In the genomic region with DNA sequence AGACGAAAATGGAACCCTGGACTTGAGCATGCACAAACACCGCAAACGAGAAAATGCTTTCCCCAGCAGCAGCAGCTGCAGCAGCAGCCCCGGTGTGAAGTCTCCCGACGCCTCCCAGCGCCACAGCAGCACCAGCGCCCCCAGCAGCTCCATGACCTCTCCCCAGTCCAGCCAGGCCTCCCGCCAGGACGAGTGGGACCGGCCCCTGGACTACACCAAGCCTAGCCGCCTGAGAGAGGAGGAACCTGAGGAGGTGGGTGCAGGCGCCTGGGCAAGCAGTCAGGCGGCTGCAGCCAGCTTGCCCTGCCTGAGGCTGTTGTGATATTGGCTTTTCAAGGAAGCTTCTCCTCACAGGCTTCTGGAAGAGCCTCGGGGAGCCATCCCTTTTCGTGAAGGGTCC, we compare ENCODE assay signal across 19 cellular contexts. TPM values are rescaled to one million over a fixed set of nuclear protein-coding genes. Genes with fewer than 3 reads are reported as not detected.
DNase-seq lines count a peak whose midpoint lies in the region; ATAC-seq and TF ChIP-seq lines count a peak whose summit lies in the region.
"Had no signal": no experiment of that assay in that cellular context is flagged by ENCODE, and none has a peak within 500 bp of the region (broad histone marks: within the 10 kb centered on the region; RNA-seq: fewer than 3 reads in every experiment).

No MANE protein-coding gene starts in this region.

- no peak overlapping the region for H3K18ac ChIP-seq in H9 (ENCODE audit: insufficient read length, low read depth, low read length)

- no peak overlapping the region for H2BK120ac ChIP-seq in H9 (ENCODE audit: low read depth, low read length, poor library complexity, severe bottlenecking)

- H3K4me1 Mint-ChIP-seq in H9, result peaks cover 15 to 24% of the 10 kb centered on the region in 2 experiments
- peaks cover 24% of the 10 kb centered on the region for H3K4me1 Mint-ChIP-seq in stimulated activated effector memory CD8-positive, alpha-beta T cell treated with anti-CD3 and anti-CD28 coated beads, Interleukin-12 subunit alpha, Interleukin-12 subunit beta, amount 100 ng/mL, for 72 hours
- H3K4me1 Mint-ChIP-seq: CD14-positive monocyte had no signal

- peaks cover 0 to 1% (median 0%) of the 10 kb centered on the region in 3 experiments; a peak in 1 of 7 replicates for H3K36me3 Mint-ChIP-seq in H9 (ENCODE audit: insufficient read depth in 1 of 3, low read depth in 3 of 3)
- H3K36me3 Mint-ChIP-seq in stimulated activated effector memory CD8-positive, alpha-beta T cell treated with anti-CD3 and anti-CD28 coated beads, Interleukin-12 subunit alpha, Interleukin-12 subunit beta, amount 100 ng/mL, for 72 hours, result no peaks in the 10 kb centered on the region
- H3K36me3 Mint-ChIP-seq: CD14-positive monocyte; CD4-positive, alpha-beta memory T cell had no signal

- H3K9me3 Mint-ChIP-seq in H9, result no peaks in the 10 kb centered on the region
- H3K9me3 Mint-ChIP-seq in stimulated activated effector memory CD8-positive, alpha-beta T cell treated with anti-CD3 and anti-CD28 coated beads, Interleukin-12 subunit alpha, Interleukin-12 subunit beta, amount 100 ng/mL, for 72 hours, result no peaks in the 10 kb centered on the region
- H3K9me3 Mint-ChIP-seq: CD14-positive monocyte had no signal

- H3K56ac ChIP-seq in H9 (ENCODE audit: insufficient read length, low read depth, low read length), result no peak overlapping the region

- H2BK20ac ChIP-seq in H9 (ENCODE audit: low read depth, low read length, poor library complexity, severe bottlenecking), result no peak overlapping the region

- H3K27ac ChIP-seq in BLaER1, result no peak overlapping the region
- no peak overlapping the region for H3K27ac ChIP-seq in BLaER1 treated with 17β-estradiol and CSF1 and Interleukin-3, amounts not matched to agents 10 nM and 100 nM
- no peak overlapping the region for H3K27ac ChIP-seq in H9 (ENCODE audit: insufficient read length, low read depth, low read length)
- no peak overlapping the region for H3K27ac ChIP-seq in hepatocyte

- TF ChIP-seq POLR2A in lower leg skin (IDR thresholded peaks at IDR 0.05), result no peak

- H2BK15ac ChIP-seq in H9 (ENCODE audit: low read depth, low read length), result no peak overlapping the region

- H3T11ph ChIP-seq in H9 (ENCODE audit: low read length), result no peak overlapping the region

- H3K23ac ChIP-seq in H9 (ENCODE audit: insufficient read length, low read depth, low read length), result no peak overlapping the region

- H3K23me2 ChIP-seq in H9 (ENCODE audit: insufficient read length, low read depth, low read length, poor library complexity, severe bottlenecking), result no peaks in the 10 kb centered on the region

- H3K79me2 ChIP-seq in H9 (ENCODE audit: insufficient read depth, low read length) (no peaks in the 10 kb centered on the region), hepatocyte (no peaks in the 10 kb centered on the region)

- H3K4me3 ChIP-seq in BLaER1, result no peak overlapping the region
- no peak overlapping the region for H3K4me3 ChIP-seq in BLaER1 treated with 17β-estradiol and CSF1 and Interleukin-3, amounts not matched to agents 10 nM and 100 nM
- no peak overlapping the region for H3K4me3 ChIP-seq in hepatocyte
- no peak overlapping the region for H3K4me3 ChIP-seq in lower leg skin (ENCODE audit: low read depth, poor library complexity, severe bottlenecking)
- H3K4me3 ChIP-seq: HAP-1 had no signal

- H4K91ac ChIP-seq in H9 (ENCODE audit: insufficient read length, low read depth, low read length), result no peak overlapping the region

- no peak overlapping the region for H2BK5ac ChIP-seq in H9 (ENCODE audit: insufficient read length, low read length)

- H3K27ac Mint-ChIP-seq in H9, result no peak overlapping the region
- H3K27ac Mint-ChIP-seq in stimulated activated effector memory CD8-positive, alpha-beta T cell treated with anti-CD3 and anti-CD28 coated beads, Interleukin-12 subunit alpha, Interleukin-12 subunit beta, amount 100 ng/mL, for 72 hours, result no peak overlapping the region
- H3K27ac Mint-ChIP-seq: CD14-positive monocyte; CD4-positive, alpha-beta memory T cell had no signal

- no peaks in the 10 kb centered on the region for H3K9me2 ChIP-seq in hepatocyte (replicated peaks; ENCODE audit: insufficient read depth)

- H3K9me3 ChIP-seq in BLaER1, result no peaks in the 10 kb centered on the region
- H3K9me3 ChIP-seq in BLaER1 treated with 17β-estradiol and CSF1 and Interleukin-3, amounts not matched to agents 10 nM and 100 nM (replicated peaks in 1 of 11), result no peaks in the 10 kb centered on the region
- no peaks in the 10 kb centered on the region for H3K9me3 ChIP-seq in H9 (ENCODE audit: control insufficient read depth, low read depth, low read length)
- no peaks in the 10 kb centered on the region for H3K9me3 ChIP-seq in hepatocyte (ENCODE audit: low read depth)
- H3K9me3 ChIP-seq: BE2C, HAP-1 had no signal

- H2BK12ac ChIP-seq in H9 (ENCODE audit: insufficient read length, low read depth, low read length), result no peak overlapping the region

- no peak overlapping the region for H4K5ac ChIP-seq in H9 (ENCODE audit: insufficient read length, low read depth, low read length)

- TF ChIP-seq CTCF in H9 (conservative IDR thresholded peaks at IDR 0.05) (no peak), hepatocyte (IDR thresholded peaks at IDR 0.05; ENCODE audit: poor library complexity) (no peak), lower leg skin (IDR thresholded peaks at IDR 0.05) (no peak)

- H3K4me2 ChIP-seq in BLaER1, result peak overlapping the region; percentile 51
- H3K4me2 ChIP-seq in BLaER1 treated with 17β-estradiol and CSF1 and Interleukin-3, amounts not matched to agents 10 nM and 100 nM, result peak overlapping the region in 9 of 11 experiments; percentile 7 to 60 (median 43); a peak in 15 of 22 replicates
- no peak overlapping the region for H3K4me2 ChIP-seq in H9 (ENCODE audit: insufficient read depth, insufficient read length, low read length)
- no peak overlapping the region for H3K4me2 ChIP-seq in hepatocyte

- H4K20me1 ChIP-seq in BLaER1 (no peaks in the 10 kb centered on the region), H9 (ENCODE audit: control insufficient read depth, insufficient read depth, insufficient read length) (no peaks in the 10 kb centered on the region), hepatocyte (ENCODE audit: insufficient read depth, poor library complexity, severe bottlenecking) (no peaks in the 10 kb centered on the region)
- H4K20me1 ChIP-seq in BLaER1 treated with 17β-estradiol and CSF1 and Interleukin-3, amounts not matched to agents 10 nM and 100 nM, result peaks cover 0 to 26% (median 0%) of the 10 kb centered on the region in 11 experiments; a peak in 4 of 22 replicates

- H3K27me3 Mint-ChIP-seq in H9 (ENCODE audit: low read depth), result peaks cover 4% of the 10 kb centered on the region
- H3K27me3 Mint-ChIP-seq: CD4-positive, alpha-beta memory T cell had no signal

- peaks cover 94% of the 10 kb centered on the region for H3K4me1 ChIP-seq in BLaER1
- peaks cover 24 to 92% (median 79%) of the 10 kb centered on the region in 10 experiments for H3K4me1 ChIP-seq in BLaER1 treated with 17β-estradiol and CSF1 and Interleukin-3, amounts not matched to agents 10 nM and 100 nM
- H3K4me1 ChIP-seq in H9 (ENCODE audit: insufficient read depth, low read length), result peaks cover 3% of the 10 kb centered on the region; the same call in 1 of the 2 replicates
- peaks cover 32% of the 10 kb centered on the region for H3K4me1 ChIP-seq in hepatocyte (ENCODE audit: insufficient read depth)
- H3K4me1 ChIP-seq: HAP-1 had no signal

- H3K79me1 ChIP-seq in H9 (ENCODE audit: insufficient read depth, low read depth, low read length, poor library complexity, severe bottlenecking), result no peaks in the 10 kb centered on the region

- H3K27me3 ChIP-seq in BLaER1, result no peaks in the 10 kb centered on the region
- H3K27me3 ChIP-seq in BLaER1 treated with 17β-estradiol and CSF1 and Interleukin-3, amounts not matched to agents 10 nM and 100 nM, result peaks cover 0 to 8% (median 0%) of the 10 kb centered on the region in 11 experiments; a peak in 6 of 22 replicates
- H3K27me3 ChIP-seq in H9 (ENCODE audit: insufficient read depth, low read length), result no peaks in the 10 kb centered on the region
- H3K27me3 ChIP-seq in hepatocyte, result no peaks in the 10 kb centered on the region
- H3K27me3 ChIP-seq: BE2C had no signal

- no peak overlapping the region for H3K9ac ChIP-seq in BLaER1
- no peak overlapping the region for H3K9ac ChIP-seq in BLaER1 treated with 17β-estradiol and CSF1 and Interleukin-3, amounts not matched to agents 10 nM and 100 nM
- no peak overlapping the region for H3K9ac ChIP-seq in H9 (ENCODE audit: extremely low read depth, insufficient read length, low read length)

- H3K14ac ChIP-seq in H9 (ENCODE audit: insufficient read depth, low read length), result no peak overlapping the region; the same call in 1 of the 2 replicates

- no peak overlapping the region for H3K4me3 Mint-ChIP-seq in H9
- no peak overlapping the region for H3K4me3 Mint-ChIP-seq in stimulated activated effector memory CD8-positive, alpha-beta T cell treated with anti-CD3 and anti-CD28 coated beads, Interleukin-12 subunit alpha, Interleukin-12 subunit beta, amount 100 ng/mL, for 72 hours
- H3K4me3 Mint-ChIP-seq: CD14-positive monocyte had no signal

- ATAC-seq in HG03095 (IDR thresholded peaks at IDR 0.05; ENCODE audit: unreplicated experiment), result no peak
- no peak for ATAC-seq in stimulated activated effector memory CD8-positive, alpha-beta T cell treated with anti-CD3 and anti-CD28 coated beads, Interleukin-12 subunit alpha, Interleukin-12 subunit beta, amount 100 ng/mL, for 72 hours

- H4K8ac ChIP-seq in H9 (replicated peaks; ENCODE audit: insufficient read length, low read depth, low read length), result no peak overlapping the region

- WGBS in H9 (ENCODE audit: extremely low coverage, insufficient read length, low lambda C conversion rate), result no CpG with 5 or more reads among the region's 16 CpGs
- 82% methylated on average over 16 of the region's 16 CpGs for WGBS in hepatocyte (ENCODE audit: low lambda C conversion rate, missing lambda C conversion rate)
- WGBS in lower leg skin, 2 donors, result 72 to 74% methylated on average over 16 of the region's 16 CpGs

- H2AFZ ChIP-seq in H9 (ENCODE audit: low read length), result no peak overlapping the region
- no peak overlapping the region for H2AFZ ChIP-seq in hepatocyte

- intact Hi-C loops in lower leg skin (cut with DNase I; ENCODE audit: low total_unique reads), result no loop called here

- no peak overlapping the region for H3K4ac ChIP-seq in H9 (ENCODE audit: low read depth, low read length)

- peak; percentile 43 for DNase-seq in H9
- DNase-seq in hepatocyte (ENCODE audit: low spot score), result peak; percentile 34
- DNase-seq in lower leg skin (ENCODE audit: low spot score in 2 of 2), result no peak
- DNase-seq in stimulated activated effector memory CD8-positive, alpha-beta T cell treated with anti-CD3 and anti-CD28 coated beads, Interleukin-12 subunit alpha, Interleukin-12 subunit beta, amount 100 ng/mL, for 72 hours (ENCODE audit: low spot score in 2 of 2), result no peak
- DNase-seq: ACHN, BE2C, DMS153, DMS79, GF-D8, GOT3, IMR-90, KBM-7 had no signal

- H3K36me3 ChIP-seq in BLaER1, result no peaks in the 10 kb centered on the region
- H3K36me3 ChIP-seq in BLaER1 treated with 17β-estradiol and CSF1 and Interleukin-3, amounts not matched to agents 10 nM and 100 nM, result no peaks in the 10 kb centered on the region
- no peaks in the 10 kb centered on the region for H3K36me3 ChIP-seq in hepatocyte (replicated peaks; ENCODE audit: insufficient read depth, low read depth)
- H3K36me3 ChIP-seq: HAP-1 had no signal

- no peak overlapping the region for H2AK5ac ChIP-seq in H9 (ENCODE audit: insufficient read length, low read length)

RNA-seq across cellular contexts. Expression of gene PCMTD2, which starts 35.8 kb away (rescaled TPM):
- 52.0 and 52.7 TPM in 2 replicates for total RNA-seq in H9 (2021)
- 68.4 and 79.2 TPM in 2 replicates for total RNA-seq in hepatocyte
- polyA plus RNA-seq in hepatocyte, result 37.7 and 38.4 TPM in 2 replicates
- 100 to 1,000 TPM in 3 of 4 donors, 10 to 100 TPM in 1; 87.5 to 164 (median 132) TPM for total RNA-seq in lower leg skin

RNA-seq across cellular contexts. Expression of gene MYT1, which starts 55.5 kb away (rescaled TPM):
- total RNA-seq in H9 (2021) (0.68 and 0.79 TPM in 2 replicates), hepatocyte (0.03 and 0.08 TPM in 2 replicates), lower leg skin (under 1 TPM in 1 of 4 donors, not detected in 3; 0.26 TPM)
- 0.05 and 0.06 TPM in 2 replicates for polyA plus RNA-seq in hepatocyte
- total RNA-seq: CD4-positive, alpha-beta memory T cell; Daoy; IMR-90 had no signal
- polyA plus RNA-seq: CD14-positive monocyte; CD4-positive, alpha-beta memory T cell; IMR-90 had no signal

Comparison
In these comparisons a context has a peak if more than half of its experiments do, and no peak if none do; other contexts are left out.
1. H3K4me2 ChIP-seq: peak in BLaER1 (single experiment) and BLaER1 treated with 17β-estradiol and CSF1 and Interleukin-3, amounts not matched to agents 10 nM and 100 nM (9 of 11); none in H9 (single experiment) and hepatocyte (single experiment).
2. DNase-seq: peak in H9 (single experiment) and hepatocyte (single experiment); none in lower leg skin (0 of 2) and stimulated activated effector memory CD8-positive, alpha-beta T cell treated with anti-CD3 and anti-CD28 coated beads, Interleukin-12 subunit alpha, Interleukin-12 subunit beta, amount 100 ng/mL, for 72 hours (0 of 2).